Comparison of ENCODE assay signal across 8 cellular contexts in genomic region chr10:49538381-49539319, GRCh38. TPM values are rescaled to one million over a fixed set of nuclear protein-coding genes. Genes with fewer than 3 reads are reported as not detected.
DNase-seq lines count a peak whose midpoint lies in the region; ATAC-seq and TF ChIP-seq lines count a peak whose summit lies in the region.

Gene ERCC6, minus strand, starts transcription at chr10:49539121.

- DNase-seq in EL: peak; percentile 98
- peak; percentile 97 for DNase-seq in H4 (ENCODE audit: low spot score)
- peak; percentile 94 for DNase-seq in LNCaP clone FGC (ENCODE audit: low read depth)
- DNase-seq in RWPE1 (ENCODE audit: low spot score): peak; percentile 99
- DNase-seq in fibroblast of mammary gland (ENCODE audit: low read depth): peak; percentile 96
- peak; percentile 85 to 98 (median 94) for DNase-seq in naive thymus-derived CD8-positive, alpha-beta T cell
- DNase-seq in stimulated activated naive B cell treated with anti-CD40 and anti-IgM and Interleukin-4, amounts not matched to agents 10 μg/mL and 1 μg/mL and 100 μg/mL, for 72 hours: peak; percentile 98

- H3K4me3 ChIP-seq in LNCaP clone FGC (ENCODE audit: low read depth, low read length): peak within 1 kb of the TSS; percentile 59
- H3K4me3 ChIP-seq in fibroblast of mammary gland (ENCODE audit: control insufficient read depth, low read depth, low read length): peak within 1 kb of the TSS; percentile 70

- peaks cover 31% of the 10 kb centered on the region for H3K4me1 Mint-ChIP-seq in activated T-helper 17 cell treated with anti-CD3 and anti-CD28 coated beads, Interleukin-2, amount 50 U/mL, for 72 hours
- H3K4me1 Mint-ChIP-seq in naive thymus-derived CD8-positive, alpha-beta T cell: peaks cover 22 to 49% (median 45%) of the 10 kb centered on the region in 4 donors
- H3K4me1 Mint-ChIP-seq in stimulated activated naive B cell treated with anti-CD40 and anti-IgM and Interleukin-4, amounts not matched to agents 10 μg/mL and 1 μg/mL and 100 μg/mL, for 72 hours: peaks cover 30 to 39% of the 10 kb centered on the region in 2 donors

- POLR2A ChIA-PET in RWPE1 (lab: Yijun Ruan, JAX; ENCODE audit: low non-redundant PET): interaction anchor here (1.0 to 1.6 kb wide), 3 partner anchors 10 to 14 kb away, joined by 5 to 8 read pairs (median 6); no protein-coding TSS in a partner anchor
- POLR2A ChIA-PET in naive thymus-derived CD8-positive, alpha-beta T cell (lab: Charles Lee): interaction anchor here (2.1 kb wide), 1 partner anchor 1086 kb away, joined by 7 read pairs; no protein-coding TSS in a partner anchor

- H3K36me3 Mint-ChIP-seq in activated T-helper 17 cell treated with anti-CD3 and anti-CD28 coated beads, Interleukin-2, amount 50 U/mL, for 72 hours (ENCODE audit: low read depth): peaks cover 29% of the 10 kb centered on the region
- peaks cover 0 to 9% (median 2%) of the 10 kb centered on the region in 3 donors for H3K36me3 Mint-ChIP-seq in naive thymus-derived CD8-positive, alpha-beta T cell
- peaks cover 18 to 25% of the 10 kb centered on the region in 2 donors for H3K36me3 Mint-ChIP-seq in stimulated activated naive B cell treated with anti-CD40 and anti-IgM and Interleukin-4, amounts not matched to agents 10 μg/mL and 1 μg/mL and 100 μg/mL, for 72 hours

- ATAC-seq in activated T-helper 17 cell treated with anti-CD3 and anti-CD28 coated beads, Interleukin-2, amount 50 U/mL, for 72 hours (replicated peaks): peak; percentile 91
- ATAC-seq in naive thymus-derived CD8-positive, alpha-beta T cell: peak; percentile 92 to 96
- ATAC-seq in stimulated activated naive B cell treated with anti-CD40 and anti-IgM and Interleukin-4, amounts not matched to agents 10 μg/mL and 1 μg/mL and 100 μg/mL, for 72 hours (replicated peaks): peak; percentile 78 to 86

- TF ChIP-seq CTCF in LNCaP clone FGC (IDR thresholded peaks at IDR 0.05; ENCODE audit: control insufficient read depth, extremely low read depth, insufficient read depth): peak; percentile 25
- TF ChIP-seq CTCF in RWPE1 (conservative IDR thresholded peaks at IDR 0.05; ENCODE audit: low read depth): no peak
- TF ChIP-seq CTCF in fibroblast of mammary gland (conservative IDR thresholded peaks at IDR 0.05; ENCODE audit: control insufficient read depth, insufficient read depth, low read depth, low read length): no peak

- peak within 1 kb of the TSS; percentile 93 for H3K27ac Mint-ChIP-seq in activated T-helper 17 cell treated with anti-CD3 and anti-CD28 coated beads, Interleukin-2, amount 50 U/mL, for 72 hours
- H3K27ac Mint-ChIP-seq in naive thymus-derived CD8-positive, alpha-beta T cell: peak within 1 kb of the TSS; percentile 92 to 97 (median 96)
- H3K27ac Mint-ChIP-seq in stimulated activated naive B cell treated with anti-CD40 and anti-IgM and Interleukin-4, amounts not matched to agents 10 μg/mL and 1 μg/mL and 100 μg/mL, for 72 hours: peak within 1 kb of the TSS; percentile 97

- H3K27me3 Mint-ChIP-seq in activated T-helper 17 cell treated with anti-CD3 and anti-CD28 coated beads, Interleukin-2, amount 50 U/mL, for 72 hours: peaks cover 13% of the 10 kb centered on the region
- peaks cover 3 to 27% (median 11%) of the 10 kb centered on the region in 5 donors for H3K27me3 Mint-ChIP-seq in naive thymus-derived CD8-positive, alpha-beta T cell
- H3K27me3 Mint-ChIP-seq in stimulated activated naive B cell treated with anti-CD40 and anti-IgM and Interleukin-4, amounts not matched to agents 10 μg/mL and 1 μg/mL and 100 μg/mL, for 72 hours: peaks cover 15% of the 10 kb centered on the region in 2 donors

- H3K9me3 Mint-ChIP-seq in activated T-helper 17 cell treated with anti-CD3 and anti-CD28 coated beads, Interleukin-2, amount 50 U/mL, for 72 hours: no peaks in the 10 kb centered on the region
- no peaks in the 10 kb centered on the region for H3K9me3 Mint-ChIP-seq in naive thymus-derived CD8-positive, alpha-beta T cell
- H3K9me3 Mint-ChIP-seq in stimulated activated naive B cell treated with anti-CD40 and anti-IgM and Interleukin-4, amounts not matched to agents 10 μg/mL and 1 μg/mL and 100 μg/mL, for 72 hours: peaks cover 3 to 4% of the 10 kb centered on the region in 2 donors

- H3K27ac ChIP-seq in RWPE1: peak within 1 kb of the TSS; percentile 88

- CTCF ChIA-PET in RWPE1 (lab: Yijun Ruan, JAX): no interaction called here

- peak within 1 kb of the TSS; percentile 90 for H3K4me3 Mint-ChIP-seq in activated T-helper 17 cell treated with anti-CD3 and anti-CD28 coated beads, Interleukin-2, amount 50 U/mL, for 72 hours
- peak within 1 kb of the TSS; percentile 92 to 98 (median 95) for H3K4me3 Mint-ChIP-seq in naive thymus-derived CD8-positive, alpha-beta T cell
- peak within 1 kb of the TSS; percentile 85 to 89 for H3K4me3 Mint-ChIP-seq in stimulated activated naive B cell treated with anti-CD40 and anti-IgM and Interleukin-4, amounts not matched to agents 10 μg/mL and 1 μg/mL and 100 μg/mL, for 72 hours

RNA-seq across cellular contexts. Expression of gene ERCC6, which starts in this region (rescaled TPM):
- total RNA-seq in H4 (2014; rRNA removed; shearing (Covaris generic)): 4.5 and 5.7 TPM in 2 replicates
- 10 to 100 TPM; 26.6 to 57.1 TPM for total RNA-seq in activated T-helper 17 cell treated with anti-CD3 and anti-CD28 coated beads, Interleukin-2, amount 50 U/mL, for 72 hours
- 10 to 100 TPM; 49.8 to 50.4 TPM for total RNA-seq in naive thymus-derived CD8-positive, alpha-beta T cell
- polyA plus RNA-seq in naive thymus-derived CD8-positive, alpha-beta T cell: 1 to 10 TPM; 7.9 to 9.0 (median 8.4) TPM

Comparison
In these comparisons a context has a peak if more than half of its experiments do, and no peak if none do; other contexts are left out.
1. Peak in every context shown above with its lines: DNase-seq, ATAC-seq, H3K4me3 ChIP-seq and H3K27ac ChIP-seq.